In genomic region chr4:87056884-87057283, GRCh38 we compare ENCODE assay signal across 22 cellular contexts.
DNase-seq lines count a peak whose midpoint lies in the region; ATAC-seq and TF ChIP-seq lines count a peak whose summit lies in the region.
"Had no signal": no experiment of that assay in that cellular context is flagged by ENCODE, and none has a peak within 500 bp of the region (broad histone marks: within the 10 kb centered on the region; RNA-seq: fewer than 3 reads in every experiment).

No MANE protein-coding gene starts in this region.

- H3K4me1 ChIP-seq in ascending aorta, result peaks cover 16 to 56% of the 10 kb centered on the region in 2 donors
- peaks cover 87% of the 10 kb centered on the region for H3K4me1 ChIP-seq in muscle layer of colon (ENCODE audit: insufficient read depth, low read length)
- H3K4me1 ChIP-seq in thyroid gland, result peaks cover 92 to 98% of the 10 kb centered on the region in 2 donors

- 81 to 84% methylated on average over 2 of the region's 2 CpGs for WGBS in thyroid gland, 2 donors

- intact Hi-C loops in activated CD4-positive, alpha-beta T cell treated with anti-CD3 and anti-CD28 coated beads for 36 hours (cut with DNase I, micrococcal nuclease), result no loop called here
- intact Hi-C loops in ascending aorta (cut with DNase I) (no loop called here), thyroid gland (cut with DNase I) (no loop called here)

- H3K27me3 ChIP-seq in ascending aorta, result no peaks in the 10 kb centered on the region
- no peaks in the 10 kb centered on the region for H3K27me3 ChIP-seq in muscle layer of colon (ENCODE audit: control insufficient read depth in 1 of 2, insufficient read depth in 2 of 2, low read length in 2 of 2)
- H3K27me3 ChIP-seq in thyroid gland, result no peaks in the 10 kb centered on the region
- H3K27me3 ChIP-seq: cardiac muscle cell had no signal

- ATAC-seq in activated CD4-positive, alpha-beta T cell treated with anti-CD3 and anti-CD28 coated beads for 36 hours, result no peak
- ATAC-seq: activated CD8-positive, alpha-beta T cell treated with anti-CD3 and anti-CD28 coated beads for 36 hours; stimulated activated naive CD8-positive, alpha-beta T cell treated with anti-CD3 and anti-CD28 coated beads, Interleukin-15, Interleukin-2, amounts not matched to agents 100 U/mL and 50 U/mL, for 24 hours had no signal

- H3K36me3 Mint-ChIP-seq in activated CD4-positive, alpha-beta T cell treated with anti-CD3 and anti-CD28 coated beads for 36 hours (ENCODE audit: low read depth), result peaks cover 38% of the 10 kb centered on the region

- CTCF ChIA-PET in activated CD4-positive, alpha-beta T cell treated with anti-CD3 and anti-CD28 coated beads for 36 hours (lab: Charles Lee), result interaction anchor here (0.9 to 2.4 kb wide), 2 partner anchors 37 to 45 kb away, joined by 4 to 8 read pairs; no protein-coding TSS in a partner anchor
- CTCF ChIA-PET in GM10248 (lab: Yijun Ruan, JAX), result interaction anchor here (0.7 to 5.3 kb wide), 6 partner anchors 12 to 137 kb away, joined by 3 to 25 read pairs (median 4); no protein-coding TSS in a partner anchor

- no peak for DNase-seq in activated CD4-positive, alpha-beta T cell treated with anti-CD3 and anti-CD28 coated beads for 36 hours
- DNase-seq in activated CD4-positive, alpha-beta T cell treated with anti-CD3 and anti-CD28 coated beads for 48 hours, result no peak
- no peak for DNase-seq in ascending aorta (ENCODE audit: low spot score in 2 of 2)
- no peak for DNase-seq in thyroid gland
- no peak for DNase-seq in SW480 (ENCODE audit: low spot score)
- no peak for DNase-seq in KBM-7
- DNase-seq in GM10248 (ENCODE audit: extremely low spot score), result no peak
- DNase-seq: 8988T; activated CD8-positive, alpha-beta T cell treated with anti-CD3 and anti-CD28 coated beads for 36 hours; activated T-cell treated with anti-CD3 and anti-CD28 coated beads, Interleukin-2, amount 50 U/mL, for 24 hours; Caco-2; effector memory CD4-positive, alpha-beta T cell; KG1; kidney; mesendoderm; NCI-H2029 treated with DMSO at 0.1 percent for 48 hours; NCI-H446; stimulated activated naive CD8-positive, alpha-beta T cell treated with anti-CD3 and anti-CD28 coated beads, Interleukin-15, Interleukin-2, amounts not matched to agents 100 U/mL and 50 U/mL, for 24 hours; T-helper 1 cell had no signal

- H3K9me3 ChIP-seq in ascending aorta, result no peaks in the 10 kb centered on the region
- H3K9me3 ChIP-seq in muscle layer of colon (ENCODE audit: low read length), result no peaks in the 10 kb centered on the region
- no peaks in the 10 kb centered on the region for H3K9me3 ChIP-seq in thyroid gland
- H3K9me3 ChIP-seq: Caco-2 had no signal

- H3K4me3 ChIP-seq in ascending aorta (no peak overlapping the region), muscle layer of colon (ENCODE audit: low read depth in 1 of 2, low read length in 2 of 2) (no peak overlapping the region), thyroid gland (replicated peaks in 1 of 3) (no peak overlapping the region)
- H3K4me3 ChIP-seq: cardiac muscle cell had no signal

- in situ Hi-C loops in KBM-7 (cut with MboI; ENCODE audit: low pct_unique_long_range_greater_than_20kb, low sequenced_read_pairs), result no loop called here

- peak overlapping the region; percentile 17 for H3K27ac Mint-ChIP-seq in activated CD4-positive, alpha-beta T cell treated with anti-CD3 and anti-CD28 coated beads for 36 hours
- H3K27ac Mint-ChIP-seq: activated CD8-positive, alpha-beta T cell treated with anti-CD3 and anti-CD28 coated beads for 36 hours; B cell had no signal

- H3K4me3 Mint-ChIP-seq in activated CD4-positive, alpha-beta T cell treated with anti-CD3 and anti-CD28 coated beads for 36 hours, result no peak overlapping the region
- H3K4me3 Mint-ChIP-seq: activated CD8-positive, alpha-beta T cell treated with anti-CD3 and anti-CD28 coated beads for 36 hours; activated T-cell treated with anti-CD3 and anti-CD28 coated beads, Interleukin-2, amount 50 U/mL, for 24 hours; B cell had no signal

- TF ChIP-seq CTCF in ascending aorta (IDR thresholded peaks at IDR 0.05) (no peak), thyroid gland (IDR thresholded peaks at IDR 0.05) (no peak), GM10248 (IDR thresholded peaks at IDR 0.05; ENCODE audit: control extremely low read depth, extremely low read depth, low read depth, missing control alignments) (no peak)

- POLR2A ChIA-PET in activated CD4-positive, alpha-beta T cell treated with anti-CD3 and anti-CD28 coated beads for 36 hours (lab: Charles Lee), result no interaction called here
- POLR2A ChIA-PET in GM10248 (lab: Yijun Ruan, JAX), result no interaction called here

- no peak overlapping the region for H3K9ac ChIP-seq in muscle layer of colon (ENCODE audit: low read length)

- no peak for TF ChIP-seq POLR2A in thyroid gland (IDR thresholded peaks at IDR 0.05)

- no peaks in the 10 kb centered on the region for H3K27me3 Mint-ChIP-seq in activated CD4-positive, alpha-beta T cell treated with anti-CD3 and anti-CD28 coated beads for 36 hours
- H3K27me3 Mint-ChIP-seq: activated CD8-positive, alpha-beta T cell treated with anti-CD3 and anti-CD28 coated beads for 36 hours; activated T-cell treated with anti-CD3 and anti-CD28 coated beads, Interleukin-2, amount 50 U/mL, for 24 hours; B cell had no signal

- H3K9me3 Mint-ChIP-seq in activated CD4-positive, alpha-beta T cell treated with anti-CD3 and anti-CD28 coated beads for 36 hours (ENCODE audit: low read depth), result no peaks in the 10 kb centered on the region
- H3K9me3 Mint-ChIP-seq: activated CD8-positive, alpha-beta T cell treated with anti-CD3 and anti-CD28 coated beads for 36 hours had no signal

- peaks cover 79% of the 10 kb centered on the region for H3K4me1 Mint-ChIP-seq in activated CD4-positive, alpha-beta T cell treated with anti-CD3 and anti-CD28 coated beads for 36 hours

- no peaks in the 10 kb centered on the region for H3K36me3 ChIP-seq in ascending aorta
- no peaks in the 10 kb centered on the region for H3K36me3 ChIP-seq in muscle layer of colon (ENCODE audit: insufficient read depth, low read length)
- H3K36me3 ChIP-seq in thyroid gland, result no peaks in the 10 kb centered on the region
- H3K36me3 ChIP-seq: cardiac muscle cell had no signal

- H3K27ac ChIP-seq in ascending aorta (peak overlapping the region; percentile 83 to 84), muscle layer of colon (ENCODE audit: low read depth, low read length) (peak overlapping the region; percentile 86), thyroid gland (peak overlapping the region; percentile 81 to 87 (median 85))
